Comparison of ENCODE assay signal across 1 cellular context in the genomic region with DNA sequence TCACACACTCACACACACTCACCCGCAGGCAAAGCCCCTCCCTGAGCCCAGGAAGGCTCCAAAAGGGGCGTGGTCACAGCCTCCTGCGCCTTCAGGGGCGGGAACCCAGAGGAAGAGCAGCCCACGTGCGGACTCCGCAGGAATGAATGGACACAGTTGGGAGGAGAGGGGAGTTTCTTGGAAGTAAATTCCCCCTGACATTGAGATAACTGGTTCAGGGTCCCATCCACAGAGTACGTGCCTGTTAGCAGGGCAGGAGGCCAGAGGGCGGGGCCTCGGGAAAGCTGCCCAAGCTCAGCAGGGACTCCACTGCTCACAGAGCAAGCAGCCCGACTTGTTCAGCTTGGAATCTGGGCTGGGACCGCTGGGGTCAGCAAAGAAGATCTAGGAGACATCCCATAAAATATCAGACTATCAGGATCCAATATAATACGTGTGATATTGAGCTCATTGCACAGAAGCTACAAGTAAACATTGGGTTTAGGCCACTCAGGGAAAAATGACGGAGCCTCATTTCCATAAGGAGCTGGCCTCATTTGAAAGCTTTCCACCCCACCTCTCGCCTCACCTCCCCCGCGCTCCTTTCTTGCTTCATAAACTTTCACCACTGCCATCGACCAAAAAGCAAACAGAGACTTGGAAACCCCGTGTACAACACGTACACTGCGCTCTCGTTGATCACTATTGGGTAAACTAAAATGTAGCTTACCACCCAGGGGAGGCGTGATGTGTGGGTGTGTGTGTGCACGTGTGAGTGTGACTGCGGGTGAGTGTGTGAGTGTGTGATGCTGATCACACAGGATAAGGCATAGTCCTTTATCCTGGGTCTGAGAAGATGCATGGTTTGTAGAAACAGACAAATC.
TF ChIP-seq lines count a peak whose summit lies in the region.

No MANE protein-coding gene starts in this region.

TF ChIP-seq in IMR-90, 13 proteins besides CTCF, POLR2A, EP300 and RAD21 (continued from another document):
- TF ChIP-seq MAZ (IDR thresholded peaks at IDR 0.05; ENCODE audit: borderline replicate concordance, low read depth, low read length) (peak; percentile 16; the same call in 1 of the 2 replicates), MXI1 (IDR thresholded peaks at IDR 0.05; ENCODE audit: borderline replicate concordance, low read depth, low read length) (no peak)
